In genomic region chr9:86300701-86301100, GRCh38 we compare ENCODE assay signal across 18 cellular contexts. TPM values are rescaled to one million over a fixed set of nuclear protein-coding genes. Genes with fewer than 3 reads are reported as not detected.
DNase-seq lines count a peak whose midpoint lies in the region; ATAC-seq, FAIRE-seq and TF ChIP-seq lines count a peak whose summit lies in the region.
"Had no signal": no experiment of that assay in that cellular context is flagged by ENCODE, and none has a peak within 500 bp of the region (broad histone marks: within the 10 kb centered on the region; RNA-seq: fewer than 3 reads in every experiment).

No MANE protein-coding gene starts in this region.

- ATAC-seq in central memory CD8-positive, alpha-beta T cell (replicated peaks; ENCODE audit: extremely low read depth, poor library complexity, severe bottlenecking) = no peak
- no peak for ATAC-seq in stimulated activated effector memory CD8-positive, alpha-beta T cell treated with anti-CD3 and anti-CD28 coated beads, Interleukin-12 subunit alpha, Interleukin-12 subunit beta, amount 100 ng/mL, for 72 hours
- no peak for ATAC-seq in GM21367 (IDR thresholded peaks at IDR 0.05; ENCODE audit: unreplicated experiment)

- no CpG with 5 or more reads among the region's 2 CpGs for WGBS in trophoblast cell (ENCODE audit: extremely low coverage, insufficient coverage, insufficient read length)

- no peak for DNase-seq in activated CD4-positive, alpha-beta memory T cell treated with anti-CD3 and anti-CD28 coated beads for 36 hours
- no peak for DNase-seq in activated CD4-positive, alpha-beta memory T cell treated with anti-CD3 and anti-CD28 coated beads, Interleukin-2, amount 10 ng/mL, durations not matched to agents 7 days and 5 days
- DNase-seq in MM.1S (no peak), GM12892 (ENCODE audit: insufficient read length) (no peak), trophoblast cell (no peak)
- no peak for DNase-seq in central memory CD8-positive, alpha-beta T cell (ENCODE audit: low spot score in 2 of 2)
- no peak for DNase-seq in stimulated activated effector memory CD8-positive, alpha-beta T cell treated with anti-CD3 and anti-CD28 coated beads, Interleukin-12 subunit alpha, Interleukin-12 subunit beta, amount 100 ng/mL, for 72 hours (ENCODE audit: low spot score in 2 of 2)
- DNase-seq: AML-193, DMS79 treated with DMSO at 0.1 percent for 48 hours, NCI-H1105 treated with DMSO at 0.1 percent for 48 hours, NCI-H187, NCI-H2171, NCI-H774, SHP77 treated with DMSO at 0.1 percent for 48 hours had no signal

- no peak overlapping the region for H3K23ac ChIP-seq in trophoblast cell (ENCODE audit: low read length)

- peaks cover 39% of the 10 kb centered on the region for H3F3A ChIP-seq in MM.1S (ENCODE audit: insufficient read depth, low read length)

- CTCF ChIA-PET in activated CD4-positive, alpha-beta memory T cell treated with anti-CD3 and anti-CD28 coated beads for 36 hours (lab: Charles Lee) = no interaction called here
- CTCF ChIA-PET in activated CD4-positive, alpha-beta memory T cell treated with anti-CD3 and anti-CD28 coated beads, Interleukin-2, amount 10 ng/mL, durations not matched to agents 7 days and 5 days (lab: Charles Lee) = no interaction called here

- H3K79me2 ChIP-seq in MM.1S (ENCODE audit: low read length) (peaks cover 17% of the 10 kb centered on the region), trophoblast cell (ENCODE audit: control insufficient read depth, insufficient read depth, low read length, poor library complexity) (no peaks in the 10 kb centered on the region)

- peak overlapping the region; percentile 42 for H3K27ac Mint-ChIP-seq in activated CD4-positive, alpha-beta memory T cell treated with anti-CD3 and anti-CD28 coated beads for 36 hours
- H3K27ac Mint-ChIP-seq in activated CD4-positive, alpha-beta memory T cell treated with anti-CD3 and anti-CD28 coated beads, Interleukin-2, amount 10 ng/mL, durations not matched to agents 7 days and 5 days = no peak overlapping the region
- H3K27ac Mint-ChIP-seq in central memory CD8-positive, alpha-beta T cell (ENCODE audit: low read depth) = peak overlapping the region; percentile 65
- H3K27ac Mint-ChIP-seq in stimulated activated effector memory CD8-positive, alpha-beta T cell treated with anti-CD3 and anti-CD28 coated beads, Interleukin-12 subunit alpha, Interleukin-12 subunit beta, amount 100 ng/mL, for 72 hours = peak overlapping the region; percentile 53

- no peak overlapping the region for H3K14ac ChIP-seq in trophoblast cell (ENCODE audit: low read length)

- no peak overlapping the region for H4K8ac ChIP-seq in trophoblast cell (ENCODE audit: low read depth, low read length)

- no peaks in the 10 kb centered on the region for H3K79me1 ChIP-seq in trophoblast cell (ENCODE audit: low read length)

- no peak overlapping the region for H2BK120ac ChIP-seq in trophoblast cell (ENCODE audit: insufficient read depth, low read length, poor library complexity)

- H3K27me3 Mint-ChIP-seq in activated CD4-positive, alpha-beta memory T cell treated with anti-CD3 and anti-CD28 coated beads for 36 hours = no peaks in the 10 kb centered on the region
- H3K27me3 Mint-ChIP-seq in activated CD4-positive, alpha-beta memory T cell treated with anti-CD3 and anti-CD28 coated beads, Interleukin-2, amount 10 ng/mL, durations not matched to agents 7 days and 5 days = no peaks in the 10 kb centered on the region
- no peaks in the 10 kb centered on the region for H3K27me3 Mint-ChIP-seq in central memory CD8-positive, alpha-beta T cell

- TF ChIP-seq POLR2A in GM12892 (IDR thresholded peaks at IDR 0.05; ENCODE audit: low read depth, low read length) = no peak

- peaks cover 54% of the 10 kb centered on the region for H3K36me3 Mint-ChIP-seq in activated CD4-positive, alpha-beta memory T cell treated with anti-CD3 and anti-CD28 coated beads for 36 hours
- H3K36me3 Mint-ChIP-seq in activated CD4-positive, alpha-beta memory T cell treated with anti-CD3 and anti-CD28 coated beads, Interleukin-2, amount 10 ng/mL, durations not matched to agents 7 days and 5 days (ENCODE audit: low read depth) = peaks cover 77% of the 10 kb centered on the region
- H3K36me3 Mint-ChIP-seq in central memory CD8-positive, alpha-beta T cell (ENCODE audit: insufficient read depth) = peaks cover 66% of the 10 kb centered on the region
- H3K36me3 Mint-ChIP-seq in stimulated activated effector memory CD8-positive, alpha-beta T cell treated with anti-CD3 and anti-CD28 coated beads, Interleukin-12 subunit alpha, Interleukin-12 subunit beta, amount 100 ng/mL, for 72 hours = peaks cover 100% of the 10 kb centered on the region

- POLR2A ChIA-PET in activated CD4-positive, alpha-beta memory T cell treated with anti-CD3 and anti-CD28 coated beads for 36 hours (lab: Charles Lee) = no interaction called here
- POLR2A ChIA-PET in activated CD4-positive, alpha-beta memory T cell treated with anti-CD3 and anti-CD28 coated beads, Interleukin-2, amount 10 ng/mL, durations not matched to agents 7 days and 5 days (lab: Charles Lee) = interaction anchor here (0.8 to 4.1 kb wide), 2 partner anchors 18 to 38 kb away, joined by 5 to 27 read pairs; partner anchors contain the start of gene ISCA1

- no peak overlapping the region for H3K4me3 ChIP-seq in MM.1S (ENCODE audit: low read length)
- no peak overlapping the region for H3K4me3 ChIP-seq in trophoblast cell (ENCODE audit: low read depth, low read length)

- H3K27me3 ChIP-seq in MM.1S (replicated peaks; ENCODE audit: insufficient read depth, low read length) (no peaks in the 10 kb centered on the region), trophoblast cell (ENCODE audit: insufficient read depth, low read length) (no peaks in the 10 kb centered on the region)

- H2AFZ ChIP-seq in MM.1S (ENCODE audit: low read length) (no peak overlapping the region), trophoblast cell (ENCODE audit: insufficient read depth, low read length, poor library complexity) (no peak overlapping the region)

- H3K9me3 ChIP-seq in MM.1S (replicated peaks; ENCODE audit: insufficient read depth, low read length) = no peaks in the 10 kb centered on the region
- H3K9me3 ChIP-seq in trophoblast cell (ENCODE audit: insufficient read depth, low read depth, low read length) = no peaks in the 10 kb centered on the region

- H3K4me1 ChIP-seq in MM.1S (ENCODE audit: low read length) = peaks cover 49% of the 10 kb centered on the region
- no peaks in the 10 kb centered on the region for H3K4me1 ChIP-seq in trophoblast cell (ENCODE audit: control insufficient read depth in 1 of 2, insufficient read depth in 2 of 2, low read length in 2 of 2)

- H3K9me2 ChIP-seq in MM.1S (replicated peaks; ENCODE audit: insufficient read depth, low read length) = no peaks in the 10 kb centered on the region

- intact Hi-C loops in activated CD4-positive, alpha-beta memory T cell treated with anti-CD3 and anti-CD28 coated beads for 36 hours (cut with micrococcal nuclease) = loop anchor here (5.0 kb wide), 1 partner anchor 37 kb away; no protein-coding TSS in a partner anchor

- no peaks in the 10 kb centered on the region for H3K9me3 Mint-ChIP-seq in activated CD4-positive, alpha-beta memory T cell treated with anti-CD3 and anti-CD28 coated beads for 36 hours
- no peaks in the 10 kb centered on the region for H3K9me3 Mint-ChIP-seq in activated CD4-positive, alpha-beta memory T cell treated with anti-CD3 and anti-CD28 coated beads, Interleukin-2, amount 10 ng/mL, durations not matched to agents 7 days and 5 days
- H3K9me3 Mint-ChIP-seq in central memory CD8-positive, alpha-beta T cell = no peaks in the 10 kb centered on the region
- no peaks in the 10 kb centered on the region for H3K9me3 Mint-ChIP-seq in stimulated activated effector memory CD8-positive, alpha-beta T cell treated with anti-CD3 and anti-CD28 coated beads, Interleukin-12 subunit alpha, Interleukin-12 subunit beta, amount 100 ng/mL, for 72 hours

- H2BK12ac ChIP-seq in trophoblast cell (ENCODE audit: low read length) = no peak overlapping the region

- no peak overlapping the region for H2BK5ac ChIP-seq in trophoblast cell (ENCODE audit: low read depth, low read length, poor library complexity)

- H4K12ac ChIP-seq in trophoblast cell (ENCODE audit: low read depth, low read length) = no peak overlapping the region

- H3K27ac ChIP-seq in MM.1S (ENCODE audit: low read length) (no peak overlapping the region), trophoblast cell (ENCODE audit: low read depth, low read length) (no peak overlapping the region)

- no peak overlapping the region for H2AK5ac ChIP-seq in trophoblast cell (ENCODE audit: low read length)

- H3K9ac ChIP-seq in MM.1S (ENCODE audit: low read length) = no peak overlapping the region
- no peak overlapping the region for H3K9ac ChIP-seq in trophoblast cell (ENCODE audit: low read length)

- H3K18ac ChIP-seq in trophoblast cell (ENCODE audit: low read length) = no peak overlapping the region

- peak overlapping the region; percentile 92; the same call in 1 of the 2 replicates for H3K4me2 ChIP-seq in MM.1S (ENCODE audit: low read depth, low read length)
- no peak overlapping the region for H3K4me2 ChIP-seq in trophoblast cell (ENCODE audit: low read length)

- H4K20me1 ChIP-seq in MM.1S (ENCODE audit: insufficient read depth, low read length) = no peaks in the 10 kb centered on the region

- peaks cover 39% of the 10 kb centered on the region for H3K4me1 Mint-ChIP-seq in activated CD4-positive, alpha-beta memory T cell treated with anti-CD3 and anti-CD28 coated beads for 36 hours (ENCODE audit: low read depth)
- peaks cover 57% of the 10 kb centered on the region for H3K4me1 Mint-ChIP-seq in activated CD4-positive, alpha-beta memory T cell treated with anti-CD3 and anti-CD28 coated beads, Interleukin-2, amount 10 ng/mL, durations not matched to agents 7 days and 5 days
- peaks cover 29% of the 10 kb centered on the region for H3K4me1 Mint-ChIP-seq in central memory CD8-positive, alpha-beta T cell
- peaks cover 32% of the 10 kb centered on the region for H3K4me1 Mint-ChIP-seq in stimulated activated effector memory CD8-positive, alpha-beta T cell treated with anti-CD3 and anti-CD28 coated beads, Interleukin-12 subunit alpha, Interleukin-12 subunit beta, amount 100 ng/mL, for 72 hours

- no peak overlapping the region for H4K91ac ChIP-seq in trophoblast cell (ENCODE audit: low read depth, low read length)

- peaks cover 13% of the 10 kb centered on the region for H3K36me3 ChIP-seq in MM.1S (replicated peaks; ENCODE audit: insufficient read depth, low read length)
- peaks cover 15 to 32% of the 10 kb centered on the region in 2 experiments for H3K36me3 ChIP-seq in trophoblast cell (ENCODE audit: control insufficient read depth in 1 of 2, insufficient read depth in 2 of 2, low read length in 2 of 2)

- H3K4me3 Mint-ChIP-seq in activated CD4-positive, alpha-beta memory T cell treated with anti-CD3 and anti-CD28 coated beads for 36 hours = no peak overlapping the region
- no peak overlapping the region for H3K4me3 Mint-ChIP-seq in activated CD4-positive, alpha-beta memory T cell treated with anti-CD3 and anti-CD28 coated beads, Interleukin-2, amount 10 ng/mL, durations not matched to agents 7 days and 5 days
- H3K4me3 Mint-ChIP-seq in central memory CD8-positive, alpha-beta T cell = no peak overlapping the region
- no peak overlapping the region for H3K4me3 Mint-ChIP-seq in stimulated activated effector memory CD8-positive, alpha-beta T cell treated with anti-CD3 and anti-CD28 coated beads, Interleukin-12 subunit alpha, Interleukin-12 subunit beta, amount 100 ng/mL, for 72 hours

- no peak for TF ChIP-seq CTCF in MM.1S (IDR thresholded peaks at IDR 0.05; ENCODE audit: low read length)

- H3K4ac ChIP-seq in trophoblast cell (ENCODE audit: low read depth, low read length) = no peak overlapping the region

- FAIRE-seq in GM12892 (lab: Jason Lieb, UNC) = no peak
- FAIRE-seq: D721Med, GM19239 had no signal

RNA-seq across cellular contexts. Expression of gene ISCA1, which starts 18.4 kb away (rescaled TPM):
- total RNA-seq in activated CD4-positive, alpha-beta memory T cell treated with anti-CD3 and anti-CD28 coated beads for 36 hours = 10 to 100 TPM; 21.4 to 22.1 TPM
- 10 to 100 TPM; 23.0 to 24.0 TPM for total RNA-seq in activated CD4-positive, alpha-beta memory T cell treated with anti-CD3 and anti-CD28 coated beads, Interleukin-2, amount 10 ng/mL, durations not matched to agents 7 days and 5 days
- 24.7 TPM for polyA plus RNA-seq in GM12892 (2012; ENCODE audit: missing spikeins)
- 29.1 and 30.5 TPM in 2 replicates for polyA plus RNA-seq in trophoblast cell (2013)

RNA-seq across cellular contexts. Expression of gene C9orf153, which starts 41.2 kb away (rescaled TPM):
- under 1 TPM; 0.26 to 0.39 TPM for total RNA-seq in activated CD4-positive, alpha-beta memory T cell treated with anti-CD3 and anti-CD28 coated beads for 36 hours
- total RNA-seq in activated CD4-positive, alpha-beta memory T cell treated with anti-CD3 and anti-CD28 coated beads, Interleukin-2, amount 10 ng/mL, durations not matched to agents 7 days and 5 days = not detected
- 0.38 TPM for polyA plus RNA-seq in GM12892 (2012; ENCODE audit: missing spikeins)
- 0.11 and 0.14 TPM in 2 replicates for polyA plus RNA-seq in trophoblast cell (2013)
- total RNA-seq: H4 had no signal

RNA-seq across cellular contexts. Expression of gene TUT7, which starts 53.5 kb away (rescaled TPM):
- 10 to 100 TPM; 50.7 to 56.8 TPM for total RNA-seq in activated CD4-positive, alpha-beta memory T cell treated with anti-CD3 and anti-CD28 coated beads for 36 hours
- total RNA-seq in activated CD4-positive, alpha-beta memory T cell treated with anti-CD3 and anti-CD28 coated beads, Interleukin-2, amount 10 ng/mL, durations not matched to agents 7 days and 5 days = 10 to 100 TPM; 59.3 to 63.1 TPM
- 21.9 TPM for polyA plus RNA-seq in GM12892 (2012; ENCODE audit: missing spikeins)
- 35.4 and 39.4 TPM in 2 replicates for polyA plus RNA-seq in trophoblast cell (2013)
